21 cellular contexts compared by ENCODE assay signal in genomic region chr15:73737506-73737905, GRCh38. TPM values are rescaled to one million over a fixed set of nuclear protein-coding genes. Genes with fewer than 3 reads are reported as not detected.
DNase-seq lines count a peak whose midpoint lies in the region; ATAC-seq, FAIRE-seq and TF ChIP-seq lines count a peak whose summit lies in the region.
"Had no signal": no experiment of that assay in that cellular context is flagged by ENCODE, and none has a peak within 500 bp of the region (broad histone marks: within the 10 kb centered on the region; RNA-seq: fewer than 3 reads in every experiment).

No MANE protein-coding gene starts in this region.

- TF ChIP-seq RAD21 in K562 (CRISPR knock-in tag; conservative IDR thresholded peaks at IDR 0.05 in 1 of 2, IDR thresholded peaks at IDR 0.05 in 1 of 2) = no peak

- peaks cover 22% of the 10 kb centered on the region for H4K20me1 ChIP-seq in K562 (replicated peaks; ENCODE audit: control insufficient read depth, insufficient read depth, low read length)

- H3K36me3 ChIP-seq in HEK293 (ENCODE audit: control insufficient read depth in 2 of 2, insufficient read depth in 1 of 2, low read length in 2 of 2) (peaks cover 0 to 5% of the 10 kb centered on the region in 2 experiments; a peak in 1 of 3 replicates), RWPE2 (ENCODE audit: low read depth) (no peaks in the 10 kb centered on the region), K562 (ENCODE audit: control insufficient read depth, insufficient read depth, low read length) (no peaks in the 10 kb centered on the region), neuronal stem cell (replicated peaks in 1 of 2; ENCODE audit: control insufficient read depth in 2 of 2, insufficient read depth in 2 of 2, low read length in 2 of 2) (no peaks in the 10 kb centered on the region)
- H3K36me3 ChIP-seq: HAP-1 had no signal

- CTCF ChIA-PET in HEK293 (lab: Yijun Ruan, JAX) = interaction anchor here (1.3 kb wide), 1 partner anchor 37 kb away, joined by 3 read pairs; no protein-coding TSS in a partner anchor
- CTCF ChIA-PET in K562 (lab: Yijun Ruan, JAX; ENCODE audit: low intra/inter-chr PET ratio) = no interaction called here
- CTCF ChIA-PET in HEK293T (lab: Yijun Ruan, JAX) = no interaction called here

- DNase-seq in RWPE2 (ENCODE audit: low spot score) = no peak
- DNase-seq in K562 (ENCODE audit: extremely low read depth in 1 of 4, low spot score in 3 of 4) = no peak
- no peak for DNase-seq in neuronal stem cell (ENCODE audit: low spot score)
- DNase-seq in HEK293T (ENCODE audit: extremely low spot score) = no peak
- DNase-seq: ACHN; Caco-2; CD4-positive, alpha-beta T cell; GM23248; HFFc6 had no signal

- TF ChIP-seq POLR2A in K562 (conservative IDR thresholded peaks at IDR 0.05) = no peak

- no peak for FAIRE-seq in K562 (lab: Jason Lieb, UNC)
- FAIRE-seq: A204.1, D721Med, G401.6, GM12891, GM19239, HepG2 had no signal

- H2AFZ ChIP-seq in K562 (ENCODE audit: low read depth, low read length) (no peak overlapping the region), neuronal stem cell (ENCODE audit: low read length) (no peak overlapping the region)
- H2AFZ ChIP-seq: GM23248 had no signal

- no peak overlapping the region for H2BK5ac ChIP-seq in neuronal stem cell (ENCODE audit: low read length)

- no peak overlapping the region for H2BK120ac ChIP-seq in neuronal stem cell (ENCODE audit: low read depth, low read length)

- no peak overlapping the region for H3K23ac ChIP-seq in neuronal stem cell (ENCODE audit: low read depth, low read length, poor library complexity)

- H3K9me3 ChIP-seq in HEK293 (ENCODE audit: control insufficient read depth, insufficient read depth, low read depth, low read length) (no peaks in the 10 kb centered on the region), RWPE2 (ENCODE audit: severe bottlenecking) (no peaks in the 10 kb centered on the region), K562 (replicated peaks; ENCODE audit: control insufficient read depth, insufficient read depth, low read depth, low read length) (no peaks in the 10 kb centered on the region), neuronal stem cell (replicated peaks in 1 of 2; ENCODE audit: control insufficient read depth in 2 of 2, insufficient read depth in 1 of 2, low read depth in 1 of 2, low read length in 2 of 2) (peaks cover 0 to 2% of the 10 kb centered on the region in 2 donors)
- H3K9me3 ChIP-seq: Caco-2, HAP-1 had no signal

- ATAC-seq in RWPE2 (ENCODE audit: low read depth) = peak; percentile 16; the same call in 1 of the 3 replicates
- ATAC-seq in K562 = peak; percentile 41; the same call in 2 of the 3 replicates
- no peak for ATAC-seq in HG03432 (IDR thresholded peaks at IDR 0.05; ENCODE audit: unreplicated experiment)
- ATAC-seq in HG03457 (IDR thresholded peaks at IDR 0.05; ENCODE audit: unreplicated experiment) = no peak
- ATAC-seq: HepG2 had no signal

- BruUV-seq in K562 (replicated peaks; lab: Mats Ljungman, UMichigan) = no TSS peak

- intact Hi-C loops in K562 (cut with micrococcal nuclease) = no loop called here

- H3K4me3 ChIP-seq in HEK293 (ENCODE audit: low read depth, low read length) (no peak overlapping the region), RWPE2 (ENCODE audit: severe bottlenecking) (no peak overlapping the region), K562 (no peak overlapping the region), neuronal stem cell (ENCODE audit: low read length in 2 of 2) (no peak overlapping the region)
- H3K4me3 ChIP-seq: GM23248, HAP-1 had no signal

- no peak for TF ChIP-seq EP300 in K562 (IDR thresholded peaks at IDR 0.05; ENCODE audit: low read length)

- no peak overlapping the region for H2BK12ac ChIP-seq in neuronal stem cell (ENCODE audit: low read length)

- H3K9ac ChIP-seq in K562 (ENCODE audit: insufficient read depth in 1 of 2, low read depth in 2 of 2, low read length in 2 of 2) (no peak overlapping the region), neuronal stem cell (ENCODE audit: low read depth, low read length, poor library complexity) (no peak overlapping the region)
- H3K9ac ChIP-seq: GM23248 had no signal

- no peak overlapping the region for H4K91ac ChIP-seq in neuronal stem cell (ENCODE audit: low read depth, low read length, poor library complexity)

- WGBS in K562 (ENCODE audit: insufficient coverage, low coverage, missing lambda C conversion rate) = 0% methylated on average over 7 of the region's 7 CpGs
- no CpG with 5 or more reads among the region's 7 CpGs for WGBS in neuronal stem cell (ENCODE audit: extremely low coverage in 2 of 2, insufficient read length in 2 of 2, insufficient replicate concordance in 1 of 2), 2 donors

- no peak overlapping the region for H3K18ac ChIP-seq in neuronal stem cell (ENCODE audit: low read length)

- H2BK15ac ChIP-seq in neuronal stem cell (ENCODE audit: low read length) = no peak overlapping the region

- no peak overlapping the region for H4K8ac ChIP-seq in neuronal stem cell (ENCODE audit: low read depth, low read length)

- H3K4me2 ChIP-seq in K562 (ENCODE audit: insufficient read depth, low read length) = no peak overlapping the region
- H3K4me2 ChIP-seq in neuronal stem cell (ENCODE audit: insufficient read depth, low read length, poor library complexity, severe bottlenecking) = no peak overlapping the region

- H3K14ac ChIP-seq in neuronal stem cell (ENCODE audit: low read length) = no peak overlapping the region

- no peaks in the 10 kb centered on the region for H3K79me2 ChIP-seq in K562 (ENCODE audit: control insufficient read depth, insufficient read depth, low read length)

- H3K27me3 ChIP-seq in RWPE2 (ENCODE audit: insufficient read depth, poor library complexity, severe bottlenecking) (no peaks in the 10 kb centered on the region), K562 (ENCODE audit: control insufficient read depth in 2 of 2, insufficient read depth in 2 of 2, low read length in 2 of 2) (peaks cover 2 to 51% of the 10 kb centered on the region in 2 experiments), neuronal stem cell (ENCODE audit: control insufficient read depth in 3 of 3, insufficient read depth in 3 of 3, low read depth in 1 of 3, low read length in 3 of 3) (peaks cover 0 to 5% (median 0%) of the 10 kb centered on the region in 3 experiments)

- no peak overlapping the region for H3K4ac ChIP-seq in neuronal stem cell (ENCODE audit: low read length)

- no peaks in the 10 kb centered on the region for H3K9me1 ChIP-seq in K562 (ENCODE audit: control insufficient read depth, insufficient read depth, low read length)

- in situ Hi-C loops in K562 (cut with MboI) = no loop called here

- peak overlapping the region; percentile 5 for H2AK5ac ChIP-seq in neuronal stem cell (ENCODE audit: low read depth, low read length)

- no peaks in the 10 kb centered on the region for H3K79me1 ChIP-seq in neuronal stem cell (ENCODE audit: low read depth, low read length)

- POLR2A ChIA-PET in HEK293 (lab: Yijun Ruan, JAX) = no interaction called here
- POLR2A ChIA-PET in K562 (lab: Yijun Ruan, JAX) = interaction anchor here (0.6 to 1.0 kb wide), 3 partner anchors 8 to 415 kb away, joined by 3 to 5 read pairs (median 3); no protein-coding TSS in a partner anchor
- POLR2A ChIA-PET in HEK293T (lab: Yijun Ruan, JAX) = no interaction called here

- no peak overlapping the region for H3K27ac ChIP-seq in HEK293 (ENCODE audit: extremely low read depth, low read depth, low read length)
- H3K27ac ChIP-seq in RWPE2 (ENCODE audit: poor library complexity, severe bottlenecking) = no peak overlapping the region
- no peak overlapping the region for H3K27ac ChIP-seq in K562 (ENCODE audit: extremely low read depth, low read depth, low read length)
- H3K27ac ChIP-seq in neuronal stem cell (replicated peaks; ENCODE audit: low read length) = no peak overlapping the region
- H3K27ac ChIP-seq: C4-2B, GM23248 had no signal

- no peak for TF ChIP-seq CTCF in HEK293 (tag by site-specific recombination; IDR thresholded peaks at IDR 0.05)
- TF ChIP-seq CTCF in RWPE2 (IDR thresholded peaks at IDR 0.05; ENCODE audit: poor library complexity, severe bottlenecking) = no peak
- TF ChIP-seq CTCF in K562 (IDR thresholded peaks at IDR 0.05 in 2 of 3, conservative IDR thresholded peaks at IDR 0.05 in 1 of 3; ENCODE audit: insufficient read depth in 2 of 3, low read depth in 1 of 3, low read length in 3 of 3) = no peak

- H3K4me1 ChIP-seq in HEK293 (ENCODE audit: control insufficient read depth, insufficient read depth, low read length) (no peaks in the 10 kb centered on the region), RWPE2 (ENCODE audit: insufficient read depth, poor library complexity, severe bottlenecking) (no peaks in the 10 kb centered on the region), K562 (replicated peaks in 1 of 2; ENCODE audit: control insufficient read depth in 2 of 2, insufficient read depth in 2 of 2, low read length in 2 of 2) (0 out of 5 replicates have a peak, but pooled peaks cover 0 to 4% of the 10 kb centered on the region in 2 experiments), neuronal stem cell (ENCODE audit: control insufficient read depth in 2 of 2, insufficient read depth in 1 of 2, low read depth in 1 of 2, low read length in 2 of 2) (peaks cover 4% of the 10 kb centered on the region in 2 donors)
- H3K4me1 ChIP-seq: Caco-2, HAP-1 had no signal

RNA-seq across cellular contexts. Expression of gene INSYN1, which starts 15.6 kb away (rescaled TPM):
- not detected in 2 replicates for total RNA-seq in K562 (2011; cell fraction: chromatin; rRNA removed; ENCODE audit: low replicate concordance)
- total RNA-seq in K562 (2011; cell fraction: nucleolus; rRNA removed) = not detected in 2 replicates
- not detected in 2 replicates for total RNA-seq in K562 (2011; cell fraction: nucleoplasm; rRNA removed)
- not detected in 2 replicates for total RNA-seq in K562 (2014; rRNA removed)
- not detected in 2 replicates for total RNA-seq in K562 (2014; rRNA removed; fragmentation: Illumina TruSeq; extraction: Trizol)
- not detected in 2 replicates for total RNA-seq in K562 (2015; rRNA removed; fragmentation: Illumina TruSeq; extraction: Trizol)
- total RNA-seq in K562 (2021) = not detected in 2 replicates
- polyA plus RNA-seq in K562 (2011; rRNA removed) = not detected in 2 replicates
- polyA plus RNA-seq in K562 (2011; cell fraction: cytosol; rRNA removed) = not detected in 2 replicates
- polyA plus RNA-seq in K562 (2011; cell fraction: nucleus; rRNA removed) = not detected in 2 replicates
- polyA plus RNA-seq in K562 (2012) = 0.01 TPM in 1 of 2 replicates, not detected in the other
- polyA plus RNA-seq in K562 (2014; fragmentation: Illumina TruSeq; extraction: Trizol) = not detected in 2 replicates
- not detected for polyA plus RNA-seq in K562 (2014; fragmentation: Nextera tagmentation; extraction: Ambion mirVana)
- not detected in 2 replicates for polyA plus RNA-seq in K562 (2014; rRNA removed)
- not detected in 2 replicates for polyA minus RNA-seq in K562 (2011; rRNA and poly(A)+ RNA removed)
- polyA minus RNA-seq in K562 (2011; cell fraction: cytosol; rRNA and poly(A)+ RNA removed) = not detected in 2 replicates
- not detected in 2 replicates for polyA minus RNA-seq in K562 (2011; cell fraction: nucleus; rRNA and poly(A)+ RNA removed)
- 2.4 TPM for polyA plus RNA-seq in neuronal stem cell (2013, experiment 1 of 2)
- 2.7 TPM for polyA plus RNA-seq in neuronal stem cell (2013, experiment 2 of 2)
- total RNA-seq: CD4-positive, alpha-beta T cell; HepG2 had no signal
- polyA plus RNA-seq: HepG2, IgD-negative memory B cell had no signal

RNA-seq across cellular contexts. Expression of gene CD276, which starts 53.3 kb away (rescaled TPM):
- total RNA-seq in K562 (2011; cell fraction: chromatin; rRNA removed; ENCODE audit: low replicate concordance) = 6.8 and 14.8 TPM in 2 replicates
- 10.3 and 17.2 TPM in 2 replicates for total RNA-seq in K562 (2011; cell fraction: nucleolus; rRNA removed)
- 10.2 and 18.6 TPM in 2 replicates for total RNA-seq in K562 (2011; cell fraction: nucleoplasm; rRNA removed)
- total RNA-seq in K562 (2014; rRNA removed) (1.2 and 2.4 TPM in 2 replicates), K562 (2014; rRNA removed; fragmentation: Illumina TruSeq; extraction: Trizol) (0.83 and 0.95 TPM in 2 replicates), K562 (2015; rRNA removed; fragmentation: Illumina TruSeq; extraction: Trizol) (1.7 and 2.4 TPM in 2 replicates), K562 (2021) (3.6 and 5.1 TPM in 2 replicates)
- polyA plus RNA-seq in K562 (2011; rRNA removed) (2.3 and 7.3 TPM in 2 replicates), K562 (2014; fragmentation: Illumina TruSeq; extraction: Trizol) (3.1 and 4.9 TPM in 2 replicates), K562 (2014; fragmentation: Nextera tagmentation; extraction: Ambion mirVana) (under 1 TPM; 0.11 to 0.29 TPM), K562 (2014; rRNA removed) (2.1 and 2.3 TPM in 2 replicates)
- polyA plus RNA-seq in K562 (2011; cell fraction: cytosol; rRNA removed) = 3.6 and 4.3 TPM in 2 replicates
- 9.5 and 13.6 TPM in 2 replicates for polyA plus RNA-seq in K562 (2011; cell fraction: nucleus; rRNA removed)
- polyA plus RNA-seq in K562 (2012) = 4.8 and 11.7 TPM in 2 replicates
- 1.5 and 3.7 TPM in 2 replicates for polyA minus RNA-seq in K562 (2011; rRNA and poly(A)+ RNA removed)
- polyA minus RNA-seq in K562 (2011; cell fraction: cytosol; rRNA and poly(A)+ RNA removed) = 4.5 and 7.6 TPM in 2 replicates
- 2.4 and 3.2 TPM in 2 replicates for polyA minus RNA-seq in K562 (2011; cell fraction: nucleus; rRNA and poly(A)+ RNA removed)
- polyA plus RNA-seq in neuronal stem cell (2013, experiment 1 of 2) = 243 TPM
- polyA plus RNA-seq in neuronal stem cell (2013, experiment 2 of 2) = 246 TPM
- total RNA-seq: CD4-positive, alpha-beta T cell had no signal
- polyA plus RNA-seq: IgD-negative memory B cell had no signal

Comparison
In these comparisons a context has a peak if more than half of its experiments do, and no peak if none do; other contexts are left out.
1. ATAC-seq: peak in RWPE2 (single experiment) and K562 (single experiment); none in HG03432 (single experiment) and HG03457 (single experiment).